ENCODE assay signal across 17 cellular contexts in the genomic region with DNA sequence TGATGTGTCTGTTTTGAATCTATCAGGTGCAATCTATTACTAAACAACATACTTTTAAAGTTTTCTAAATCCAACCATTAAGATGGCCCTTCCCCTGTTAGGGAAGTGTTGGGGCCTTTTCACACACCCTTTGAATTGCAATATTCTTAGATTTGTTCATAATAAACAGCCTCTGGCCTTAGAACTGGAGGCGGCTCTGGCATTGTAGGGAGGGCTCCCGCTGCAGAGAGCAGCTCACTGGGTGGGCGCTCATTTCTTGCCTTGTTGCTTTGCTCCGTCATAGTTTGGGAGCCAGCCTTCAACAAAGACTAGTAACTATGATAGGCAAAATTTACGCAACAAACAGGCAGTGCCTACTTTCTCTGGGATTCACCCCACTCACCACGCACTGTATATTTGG. TPM values are rescaled to one million over a fixed set of nuclear protein-coding genes. Genes with fewer than 3 reads are reported as not detected.
DNase-seq lines count a peak whose midpoint lies in the region; FAIRE-seq and TF ChIP-seq lines count a peak whose summit lies in the region.
"Had no signal": no experiment of that assay in that cellular context is flagged by ENCODE, and none has a peak within 500 bp of the region (broad histone marks: within the 10 kb centered on the region; RNA-seq: fewer than 3 reads in every experiment).

No MANE protein-coding gene starts in this region.

- TF ChIP-seq EP300 in stomach (IDR thresholded peaks at IDR 0.05) = no peak

- H3K27ac ChIP-seq in Peyer's patch (no peak overlapping the region), kidney (ENCODE audit: low read depth in 2 of 2, low read length in 2 of 2) (peak overlapping the region; percentile 7 to 78), stomach (no peak overlapping the region)
- H3K27ac ChIP-seq: BLaER1 treated with 17β-estradiol and CSF1 and Interleukin-3, amounts not matched to agents 10 nM and 100 nM; neural progenitor cell; thoracic aorta had no signal

- no peak for TF ChIP-seq POLR2A in Peyer's patch (IDR thresholded peaks at IDR 0.05)
- no peak for TF ChIP-seq POLR2A in stomach (IDR thresholded peaks at IDR 0.05)

- H3K9me3 Mint-ChIP-seq in activated naive CD8-positive, alpha-beta T cell treated with anti-CD3 and anti-CD28 coated beads for 36 hours = no peaks in the 10 kb centered on the region
- H3K9me3 Mint-ChIP-seq: activated naive CD8-positive, alpha-beta T cell treated with anti-CD3 and anti-CD28 coated beads, Interleukin-2, amount 10 ng/mL, durations not matched to agents 7 days and 5 days had no signal

- WGBS in stomach, 5 donors = 65 to 78% (median 66%) methylated on average over 6 of the region's 6 CpGs

- DNase-seq in ELR (ENCODE audit: low read depth) (peak; percentile 90), Peyer's patch (peak in 2 of 3 donors; percentile 19 to 40), kidney (no peak), cardiac septum (ENCODE audit: low spot score) (no peak), NCI-H748 (lab: John Stamatoyannopoulos, UW; ENCODE audit: unreplicated experiment) (no peak), stomach (no peak)
- no peak for DNase-seq in activated naive CD8-positive, alpha-beta T cell treated with anti-CD3 and anti-CD28 coated beads for 36 hours
- DNase-seq: activated CD8-positive, alpha-beta memory T cell treated with anti-CD3 and anti-CD28 coated beads, Interleukin-2, amount 10 ng/mL, durations not matched to agents 7 days and 5 days; activated naive CD8-positive, alpha-beta T cell treated with anti-CD3 and anti-CD28 coated beads, Interleukin-2, amount 10 ng/mL, durations not matched to agents 7 days and 5 days; hippocampal formation; left ventricle myocardium superior; NCI-H1417 treated with DMSO at 0.1 percent for 48 hours; NCI-H2227 treated with DMSO at 0.1 percent for 48 hours had no signal

- no peak overlapping the region for H3K27ac Mint-ChIP-seq in activated naive CD8-positive, alpha-beta T cell treated with anti-CD3 and anti-CD28 coated beads for 36 hours
- H3K27ac Mint-ChIP-seq: activated CD8-positive, alpha-beta memory T cell treated with anti-CD3 and anti-CD28 coated beads, Interleukin-2, amount 10 ng/mL, durations not matched to agents 7 days and 5 days; activated naive CD8-positive, alpha-beta T cell treated with anti-CD3 and anti-CD28 coated beads, Interleukin-2, amount 10 ng/mL, durations not matched to agents 7 days and 5 days; neural progenitor cell had no signal

- H3K4me3 ChIP-seq in Peyer's patch (peak overlapping the region in 2 of 4 donors; percentile 28 to 38), kidney (ENCODE audit: low read length in 2 of 2) (peak overlapping the region; percentile 49 to 67), skeletal muscle satellite cell (ENCODE audit: low read length) (peak overlapping the region; percentile 88), stomach (no peak overlapping the region)
- H3K4me3 ChIP-seq: BLaER1 treated with 17β-estradiol and CSF1 and Interleukin-3, amounts not matched to agents 10 nM and 100 nM; neural progenitor cell; thoracic aorta had no signal

- H3K4me1 ChIP-seq in Peyer's patch (peaks cover 0 to 24% (median 6%) of the 10 kb centered on the region in 4 donors), kidney (ENCODE audit: control insufficient read depth in 1 of 2, insufficient read depth in 1 of 2, low read depth in 1 of 2, low read length in 2 of 2) (peaks cover 0 to 4% of the 10 kb centered on the region in 2 donors), skeletal muscle satellite cell (ENCODE audit: control insufficient read depth, insufficient read depth, low read length) (peaks cover 71% of the 10 kb centered on the region), stomach (peaks cover 19 to 31% (median 28%) of the 10 kb centered on the region in 4 donors)

- peak overlapping the region; percentile 34 to 63 for H3K9ac ChIP-seq in kidney (ENCODE audit: low read length in 2 of 2)
- peak overlapping the region; percentile 97 for H3K9ac ChIP-seq in skeletal muscle satellite cell (ENCODE audit: low read depth, low read length)
- H3K9ac ChIP-seq: BLaER1 treated with 17β-estradiol and CSF1 and Interleukin-3, amounts not matched to agents 10 nM and 100 nM; neural progenitor cell had no signal

- peaks cover 83% of the 10 kb centered on the region for H3K27me3 Mint-ChIP-seq in activated naive CD8-positive, alpha-beta T cell treated with anti-CD3 and anti-CD28 coated beads for 36 hours

- H3K27me3 ChIP-seq in Peyer's patch (peaks cover 0 to 22% of the 10 kb centered on the region in 2 donors), skeletal muscle satellite cell (ENCODE audit: control insufficient read depth, insufficient read depth, low read length) (no peaks in the 10 kb centered on the region), stomach (peaks cover 52 to 100% (median 93%) of the 10 kb centered on the region in 3 donors)

- H3K4me1 Mint-ChIP-seq in activated naive CD8-positive, alpha-beta T cell treated with anti-CD3 and anti-CD28 coated beads for 36 hours = peaks cover 5% of the 10 kb centered on the region

- H3K36me3 ChIP-seq in Peyer's patch = no peaks in the 10 kb centered on the region
- no peaks in the 10 kb centered on the region for H3K36me3 ChIP-seq in kidney (ENCODE audit: control insufficient read depth in 1 of 2, insufficient read depth in 2 of 2, low read length in 2 of 2)
- peaks cover 14% of the 10 kb centered on the region for H3K36me3 ChIP-seq in skeletal muscle satellite cell (ENCODE audit: insufficient read depth, low read length)
- no peaks in the 10 kb centered on the region for H3K36me3 ChIP-seq in stomach
- H3K36me3 ChIP-seq: BLaER1 treated with 17β-estradiol and CSF1 and Interleukin-3, amounts not matched to agents 10 nM and 100 nM; neural progenitor cell; thoracic aorta had no signal

- H3K9me3 ChIP-seq in Peyer's patch (no peaks in the 10 kb centered on the region), kidney (ENCODE audit: control insufficient read depth in 1 of 2, low read length in 2 of 2) (no peaks in the 10 kb centered on the region), skeletal muscle satellite cell (replicated peaks; ENCODE audit: low read length) (no peaks in the 10 kb centered on the region), stomach (peaks cover 0 to 6% (median 0%) of the 10 kb centered on the region in 4 donors)
- H3K9me3 ChIP-seq: thoracic aorta had no signal

- H3K36me3 Mint-ChIP-seq in activated naive CD8-positive, alpha-beta T cell treated with anti-CD3 and anti-CD28 coated beads for 36 hours = peaks cover 2% of the 10 kb centered on the region
- H3K36me3 Mint-ChIP-seq: activated CD8-positive, alpha-beta memory T cell treated with anti-CD3 and anti-CD28 coated beads, Interleukin-2, amount 10 ng/mL, durations not matched to agents 7 days and 5 days; neural progenitor cell had no signal

- intact Hi-C loops in kidney (cut with DNase I) (loop anchor here (10.0 kb wide), 1 partner anchor 1324 kb away; no protein-coding TSS in a partner anchor), cardiac septum (cut with DNase I) (no loop called here), stomach (cut with DNase I; ENCODE audit: low total_unique reads) (loop anchor here (10.0 kb wide), 1 partner anchor 1304 kb away; no protein-coding TSS in a partner anchor)

- H3K4me3 Mint-ChIP-seq in activated naive CD8-positive, alpha-beta T cell treated with anti-CD3 and anti-CD28 coated beads for 36 hours = no peak overlapping the region
- H3K4me3 Mint-ChIP-seq: activated CD8-positive, alpha-beta memory T cell treated with anti-CD3 and anti-CD28 coated beads, Interleukin-2, amount 10 ng/mL, durations not matched to agents 7 days and 5 days; activated naive CD8-positive, alpha-beta T cell treated with anti-CD3 and anti-CD28 coated beads, Interleukin-2, amount 10 ng/mL, durations not matched to agents 7 days and 5 days had no signal

- H3K4me2 ChIP-seq in skeletal muscle satellite cell (ENCODE audit: low read length) = peak overlapping the region; percentile 98
- H3K4me2 ChIP-seq: BLaER1 treated with 17β-estradiol and CSF1 and Interleukin-3, amounts not matched to agents 10 nM and 100 nM; neural progenitor cell had no signal

- no peak for TF ChIP-seq CTCF in Peyer's patch (IDR thresholded peaks at IDR 0.05)
- TF ChIP-seq CTCF in kidney (IDR thresholded peaks at IDR 0.05; ENCODE audit: borderline replicate concordance, extremely low read depth, insufficient read depth) = no peak
- no peak for TF ChIP-seq CTCF in stomach (IDR thresholded peaks at IDR 0.05)

- no peak for FAIRE-seq in kidney (lab: Jason Lieb, UNC)

RNA-seq across cellular contexts. Expression of a gene that starts 4.2 kb away (rescaled TPM):
- total RNA-seq in Peyer's patch (10 to 100 TPM; 15.7 to 28.4 (median 19.8) TPM), kidney (16.3 TPM), cardiac septum (not detected), stomach (100 to 1,000 TPM in 1 of 5 donors, under 1 TPM in 1, not detected in 3; 0.92 to 337 TPM)
- polyA plus RNA-seq in kidney (ENCODE audit: insufficient read depth, low read depth, low replicate concordance) (17.9 TPM), stomach (under 1 TPM in 1 of 3 donors, not detected in 2; 0.18 TPM)
- total RNA-seq in skeletal muscle satellite cell (2012; rRNA removed) = 8.5 and 9.4 TPM in 2 replicates
- not detected for total RNA-seq in activated naive CD8-positive, alpha-beta T cell treated with anti-CD3 and anti-CD28 coated beads for 36 hours
- total RNA-seq: activated CD8-positive, alpha-beta memory T cell treated with anti-CD3 and anti-CD28 coated beads, Interleukin-2, amount 10 ng/mL, durations not matched to agents 7 days and 5 days; activated naive CD8-positive, alpha-beta T cell treated with anti-CD3 and anti-CD28 coated beads, Interleukin-2, amount 10 ng/mL, durations not matched to agents 7 days and 5 days; left ventricle myocardium superior had no signal

RNA-seq across cellular contexts. Expression of a gene that starts 6.7 kb away (rescaled TPM):
- total RNA-seq in Peyer's patch = not detected
- 5.2 TPM for total RNA-seq in kidney
- 5.5 TPM for polyA plus RNA-seq in kidney (ENCODE audit: insufficient read depth, low read depth, low replicate concordance)
- total RNA-seq in skeletal muscle satellite cell (2012; rRNA removed) = 3.3 and 3.8 TPM in 2 replicates
- not detected for total RNA-seq in cardiac septum
- total RNA-seq in activated naive CD8-positive, alpha-beta T cell treated with anti-CD3 and anti-CD28 coated beads for 36 hours = under 1 TPM in 1 of 2 experiments, not detected in 1; 0.10 TPM
- 1 to 10 TPM in 1 of 5 donors, not detected in 4; 5.2 TPM for total RNA-seq in stomach
- not detected for polyA plus RNA-seq in stomach
- total RNA-seq: activated CD8-positive, alpha-beta memory T cell treated with anti-CD3 and anti-CD28 coated beads, Interleukin-2, amount 10 ng/mL, durations not matched to agents 7 days and 5 days; activated naive CD8-positive, alpha-beta T cell treated with anti-CD3 and anti-CD28 coated beads, Interleukin-2, amount 10 ng/mL, durations not matched to agents 7 days and 5 days; left ventricle myocardium superior had no signal

RNA-seq across cellular contexts. Expression of a gene that starts 13.0 kb away (rescaled TPM):
- 10 to 100 TPM; 25.7 to 71.2 (median 46.1) TPM for total RNA-seq in Peyer's patch
- total RNA-seq in kidney = 36.8 TPM
- polyA plus RNA-seq in kidney (ENCODE audit: insufficient read depth, low read depth, low replicate concordance) = 36.7 TPM
- 14.6 and 20.3 TPM in 2 replicates for total RNA-seq in skeletal muscle satellite cell (2012; rRNA removed)
- not detected for total RNA-seq in cardiac septum
- total RNA-seq in activated naive CD8-positive, alpha-beta T cell treated with anti-CD3 and anti-CD28 coated beads for 36 hours = not detected
- 10 to 100 TPM in 1 of 5 donors, not detected in 4; 68.1 TPM for total RNA-seq in stomach
- under 1 TPM in 1 of 3 donors, not detected in 2; 0.25 TPM for polyA plus RNA-seq in stomach
- total RNA-seq: activated CD8-positive, alpha-beta memory T cell treated with anti-CD3 and anti-CD28 coated beads, Interleukin-2, amount 10 ng/mL, durations not matched to agents 7 days and 5 days; activated naive CD8-positive, alpha-beta T cell treated with anti-CD3 and anti-CD28 coated beads, Interleukin-2, amount 10 ng/mL, durations not matched to agents 7 days and 5 days; left ventricle myocardium superior; thoracic aorta had no signal

RNA-seq across cellular contexts. Expression of a gene that starts 21.5 kb away (rescaled TPM):
- total RNA-seq in Peyer's patch (not detected), kidney (0.44 TPM), cardiac septum (not detected), stomach (10 to 100 TPM in 1 of 5 donors, not detected in 4; 29.0 TPM)
- polyA plus RNA-seq in kidney (ENCODE audit: insufficient read depth, low read depth, low replicate concordance) (0.17 TPM), stomach (not detected)
- 0.22 TPM in 1 of 2 replicates, not detected in the other for total RNA-seq in skeletal muscle satellite cell (2012; rRNA removed)
- not detected for total RNA-seq in activated naive CD8-positive, alpha-beta T cell treated with anti-CD3 and anti-CD28 coated beads for 36 hours
- total RNA-seq: activated CD8-positive, alpha-beta memory T cell treated with anti-CD3 and anti-CD28 coated beads, Interleukin-2, amount 10 ng/mL, durations not matched to agents 7 days and 5 days; activated naive CD8-positive, alpha-beta T cell treated with anti-CD3 and anti-CD28 coated beads, Interleukin-2, amount 10 ng/mL, durations not matched to agents 7 days and 5 days; left ventricle myocardium superior had no signal

RNA-seq across cellular contexts. Expression of a gene that starts 21.9 kb away (rescaled TPM):
- 10 to 100 TPM in 1 of 4 donors, 1 to 10 TPM in 3; 3.3 to 11.8 (median 5.7) TPM for total RNA-seq in Peyer's patch
- total RNA-seq in kidney = 31.3 TPM
- 23.8 TPM for polyA plus RNA-seq in kidney (ENCODE audit: insufficient read depth, low read depth, low replicate concordance)
- total RNA-seq in skeletal muscle satellite cell (2012; rRNA removed) = 2.0 and 2.8 TPM in 2 replicates
- not detected for total RNA-seq in cardiac septum
- not detected for total RNA-seq in activated naive CD8-positive, alpha-beta T cell treated with anti-CD3 and anti-CD28 coated beads for 36 hours
- total RNA-seq in stomach = 10 to 100 TPM in 1 of 5 donors, 1 to 10 TPM in 3, not detected in 1; 1.1 to 34.8 (median 3.3) TPM
- polyA plus RNA-seq in stomach = 1 to 10 TPM in 1 of 3 donors, under 1 TPM in 2; 0.98 to 7.9 (median 1.00) TPM
- total RNA-seq: activated CD8-positive, alpha-beta memory T cell treated with anti-CD3 and anti-CD28 coated beads, Interleukin-2, amount 10 ng/mL, durations not matched to agents 7 days and 5 days; activated naive CD8-positive, alpha-beta T cell treated with anti-CD3 and anti-CD28 coated beads, Interleukin-2, amount 10 ng/mL, durations not matched to agents 7 days and 5 days; left ventricle myocardium superior had no signal

Comparison
In these comparisons a context has a peak if more than half of its experiments do, and no peak if none do; other contexts are left out.
1. DNase-seq: peak in ELR (single experiment) and Peyer's patch (2 of 3); none in kidney (single experiment), cardiac septum (single experiment), NCI-H748 (single experiment), activated naive CD8-positive, alpha-beta T cell treated with anti-CD3 and anti-CD28 coated beads for 36 hours (single experiment) and stomach (single experiment).
2. H3K27ac ChIP-seq: peak in kidney (2 of 2); none in Peyer's patch (0 of 4) and stomach (0 of 5).
3. H3K4me3 ChIP-seq: peak in kidney (2 of 2) and skeletal muscle satellite cell (single experiment); none in stomach (0 of 4).